Comparison of ENCODE assay signal across 14 cellular contexts in genomic region chr2:215851091-215851490, GRCh38.
A peak's percentile ranks its signal among the peaks of the same experiment; 100 is the strongest.
DNase-seq lines count a peak whose midpoint lies in the region; FAIRE-seq and TF ChIP-seq lines count a peak whose summit lies in the region.
"Had no signal": no experiment of that assay in that cellular context is flagged by ENCODE, and none has a peak within 500 bp of the region (broad histone marks: within the 10 kb centered on the region; RNA-seq: fewer than 3 reads in every experiment).

No MANE protein-coding gene starts in this region.

- H3K4me2 ChIP-seq in smooth muscle cell: peak overlapping the region; percentile 50

- peak overlapping the region; percentile 66 for H3K27ac Mint-ChIP-seq in HFFc6
- H3K27ac Mint-ChIP-seq: activated naive CD8-positive, alpha-beta T cell treated with anti-CD3 and anti-CD28 coated beads, Interleukin-2, amount 10 ng/mL, durations not matched to agents 7 days and 5 days had no signal

- peak overlapping the region; percentile 88 for H2AFZ ChIP-seq in smooth muscle cell (ENCODE audit: low read depth)

- H3K36me3 ChIP-seq in smooth muscle cell (ENCODE audit: low read depth): no peaks in the 10 kb centered on the region
- H3K36me3 ChIP-seq: colonic mucosa had no signal

- WGBS in smooth muscle cell (ENCODE audit: low lambda C conversion rate): 49% methylated on average over 2 of the region's 2 CpGs

- no peaks in the 10 kb centered on the region for H3K27me3 ChIP-seq in smooth muscle cell (ENCODE audit: low read depth)
- H3K27me3 ChIP-seq: colonic mucosa had no signal

- H3K9ac ChIP-seq in smooth muscle cell (ENCODE audit: low read depth): peak overlapping the region; percentile 24

- no peaks in the 10 kb centered on the region for H3K9me3 ChIP-seq in smooth muscle cell (replicated peaks; ENCODE audit: low read depth)
- H3K9me3 ChIP-seq: colonic mucosa had no signal

- no peaks in the 10 kb centered on the region for H3F3A ChIP-seq in smooth muscle cell (ENCODE audit: low read depth)

- H3K4me3 ChIP-seq in astrocyte of the spinal cord (ENCODE audit: low read depth, low read length) (no peak overlapping the region), smooth muscle cell (no peak overlapping the region)
- H3K4me3 ChIP-seq: colonic mucosa had no signal

- no peaks in the 10 kb centered on the region for H4K20me1 ChIP-seq in smooth muscle cell (ENCODE audit: low read depth)

- H3K4me3 Mint-ChIP-seq in HFFc6: peak overlapping the region; percentile 19
- H3K4me3 Mint-ChIP-seq: activated naive CD8-positive, alpha-beta T cell treated with anti-CD3 and anti-CD28 coated beads, Interleukin-2, amount 10 ng/mL, durations not matched to agents 7 days and 5 days had no signal

- no peaks in the 10 kb centered on the region for H3K4me1 ChIP-seq in smooth muscle cell (ENCODE audit: low read depth)
- H3K4me1 ChIP-seq: colonic mucosa had no signal

- DNase-seq in HFFc6 (peak; percentile 48), astrocyte of the spinal cord (ENCODE audit: low read depth, low spot score) (peak; percentile 62), glomerular visceral epithelial cell (ENCODE audit: extremely low spot score) (peak; percentile 21), smooth muscle cell (lab: John Stamatoyannopoulos, UW; ENCODE audit: unreplicated experiment) (no peak), GM19238 (ENCODE audit: insufficient read length, low spot score) (no peak), RCC 7860 (ENCODE audit: low spot score) (no peak), ureter (ENCODE audit: low spot score) (no peak)
- DNase-seq: activated CD4-positive, alpha-beta T cell treated with anti-CD3 and anti-CD28 coated beads for 1 hour; activated naive CD8-positive, alpha-beta T cell treated with anti-CD3 and anti-CD28 coated beads, Interleukin-2, amount 10 ng/mL, durations not matched to agents 7 days and 5 days; activated T-cell treated with anti-CD3 and anti-CD28 coated beads for 4 hours; colonic mucosa; NCI-H1417; NCI-H226; stimulated activated CD4-positive, alpha-beta T cell treated with anti-CD3 and anti-CD28 coated beads, Interleukin-2, amount 100 ng/mL, for 24 hours had no signal

- H3K9me3 Mint-ChIP-seq in HFFc6: peaks cover 6% of the 10 kb centered on the region; the same call in 1 of the 2 replicates

- TF ChIP-seq CTCF in HFFc6 (IDR thresholded peaks at IDR 0.05) (no peak), astrocyte of the spinal cord (IDR thresholded peaks at IDR 0.05; ENCODE audit: low read depth, low read length) (no peak), smooth muscle cell (IDR thresholded peaks at IDR 0.05; ENCODE audit: borderline replicate concordance, insufficient read depth, poor library complexity, severe bottlenecking) (no peak)

- no peaks in the 10 kb centered on the region for H3K79me2 ChIP-seq in smooth muscle cell (ENCODE audit: low read depth)

- no peak for FAIRE-seq in RCC 7860 (lab: Jason Lieb, UNC)

- in situ Hi-C loops in astrocyte of the spinal cord (cut with HindIII; ENCODE audit: low sequenced_read_pairs): no loop called here

- no peaks in the 10 kb centered on the region for H3K27me3 Mint-ChIP-seq in HFFc6 (ENCODE audit: insufficient read depth)

- H3K4me1 Mint-ChIP-seq in HFFc6 (ENCODE audit: low read depth): peaks cover 42% of the 10 kb centered on the region
- H3K4me1 Mint-ChIP-seq: activated naive CD8-positive, alpha-beta T cell treated with anti-CD3 and anti-CD28 coated beads, Interleukin-2, amount 10 ng/mL, durations not matched to agents 7 days and 5 days had no signal

- peaks cover 12% of the 10 kb centered on the region; the same call in 1 of the 2 replicates for H3K36me3 Mint-ChIP-seq in HFFc6 (ENCODE audit: low read depth)
- H3K36me3 Mint-ChIP-seq: activated naive CD8-positive, alpha-beta T cell treated with anti-CD3 and anti-CD28 coated beads, Interleukin-2, amount 10 ng/mL, durations not matched to agents 7 days and 5 days had no signal

- peak overlapping the region; percentile 56 for H3K27ac ChIP-seq in smooth muscle cell (ENCODE audit: low read depth)
- H3K27ac ChIP-seq: colonic mucosa had no signal

Comparison
In these comparisons a context has a peak if more than half of its experiments do, and no peak if none do; other contexts are left out.
1. DNase-seq: peak in HFFc6 (single experiment), astrocyte of the spinal cord (single experiment) and glomerular visceral epithelial cell (single experiment); none in smooth muscle cell (single experiment), GM19238 (single experiment), RCC 7860 (single experiment) and ureter (single experiment).